10 cellular contexts compared by ENCODE assay signal in the genomic region with DNA sequence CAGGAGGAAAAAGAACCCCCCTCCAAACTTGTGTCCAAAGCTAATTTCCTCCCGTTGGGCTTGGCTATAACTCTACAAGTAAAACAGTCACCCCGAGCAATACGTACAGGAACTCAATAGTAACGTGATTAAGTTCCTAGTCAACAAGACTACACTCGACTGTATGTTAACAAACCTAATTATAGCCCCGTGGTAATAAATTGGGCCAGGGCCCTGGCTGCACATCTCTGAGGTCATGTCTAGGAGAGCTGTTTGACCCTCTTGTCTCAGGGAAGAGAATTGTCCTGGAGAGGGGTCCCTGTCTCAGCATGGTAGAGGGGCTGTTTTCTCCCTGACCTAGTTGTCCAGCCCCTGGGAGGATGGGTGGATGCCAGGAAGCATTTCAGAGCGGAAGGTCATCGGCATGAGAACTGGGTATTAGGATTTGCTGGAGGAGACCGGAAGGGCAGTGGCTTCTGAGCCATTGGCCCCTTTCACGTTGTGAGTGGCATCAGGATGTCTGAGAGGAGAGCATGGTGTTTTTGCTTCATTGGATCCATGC.
DNase-seq lines count a peak whose midpoint lies in the region; ATAC-seq and TF ChIP-seq lines count a peak whose summit lies in the region.
"Had no signal": no experiment of that assay in that cellular context is flagged by ENCODE, and none has a peak within 500 bp of the region (broad histone marks: within the 10 kb centered on the region; RNA-seq: fewer than 3 reads in every experiment).

No MANE protein-coding gene starts in this region.

- peak overlapping the region; percentile 52; the same call in 1 of the 2 replicates for H3K9ac ChIP-seq in DND-41 (ENCODE audit: low read depth, low read length)
- H3K9ac ChIP-seq in rectal smooth muscle tissue (ENCODE audit: low read length) = no peak overlapping the region

- H3K27ac ChIP-seq in DND-41 (ENCODE audit: low read length) (no peak overlapping the region), heart right ventricle (peak overlapping the region; percentile 85 to 96 (median 93)), rectal smooth muscle tissue (ENCODE audit: low read depth, low read length) (peak overlapping the region; percentile 86)

- ATAC-seq in DND-41 (ENCODE audit: insufficient read depth, low read depth) = no peak
- ATAC-seq in heart right ventricle = peak; percentile 17 to 80 (median 66)
- ATAC-seq in GM18511 (IDR thresholded peaks at IDR 0.05; ENCODE audit: unreplicated experiment) = no peak
- ATAC-seq in HG03378 (IDR thresholded peaks at IDR 0.05; ENCODE audit: unreplicated experiment) = no peak
- ATAC-seq in effector memory CD8-positive, alpha-beta T cell (replicated peaks) = no peak

- TF ChIP-seq CTCF in DND-41 (IDR thresholded peaks at IDR 0.05; ENCODE audit: borderline replicate concordance, extremely low read depth, low read length, poor library complexity, severe bottlenecking) (no peak), heart right ventricle (IDR thresholded peaks at IDR 0.05) (no peak)

- H3K27me3 ChIP-seq in DND-41 (ENCODE audit: insufficient read depth, low read length, poor library complexity) (peaks cover 47% of the 10 kb centered on the region), heart right ventricle (peaks cover 0 to 24% (median 0%) of the 10 kb centered on the region in 7 donors), rectal smooth muscle tissue (ENCODE audit: control insufficient read depth, insufficient read depth, low read length) (no peaks in the 10 kb centered on the region)

- H3K27ac Mint-ChIP-seq in effector memory CD8-positive, alpha-beta T cell = no peak overlapping the region
- H3K27ac Mint-ChIP-seq: CD4-positive, alpha-beta memory T cell had no signal

- H3K9me3 ChIP-seq in DND-41 (ENCODE audit: insufficient read depth, low read length, severe bottlenecking) (no peaks in the 10 kb centered on the region), heart right ventricle (peaks cover 0 to 6% (median 0%) of the 10 kb centered on the region in 11 donors)

- DNase-seq in DND-41 (no peak), SK-N-DZ (ENCODE audit: low spot score) (peak; percentile 56), heart right ventricle (peak in 1 of 2 donors; percentile 32), HK-2 (ENCODE audit: unreplicated experiment) (no peak)
- DNase-seq in effector memory CD8-positive, alpha-beta T cell = no peak
- DNase-seq: RPMI8226 had no signal

- peaks cover 21 to 27% of the 10 kb centered on the region in 2 donors for H3K27me3 Mint-ChIP-seq in effector memory CD8-positive, alpha-beta T cell

- WGBS in heart right ventricle, 2 donors = 39 to 40% methylated on average over 10 of the region's 10 CpGs

- peaks cover 0 to 4% of the 10 kb centered on the region in 2 donors for H3K4me1 Mint-ChIP-seq in effector memory CD8-positive, alpha-beta T cell (ENCODE audit: low read depth in 2 of 2)

- H2AFZ ChIP-seq in DND-41 (ENCODE audit: low read depth, low read length) = no peak overlapping the region; the same call in 1 of the 2 replicates

- no peak overlapping the region for H3K4me3 Mint-ChIP-seq in effector memory CD8-positive, alpha-beta T cell
- H3K4me3 Mint-ChIP-seq: CD4-positive, alpha-beta memory T cell had no signal

- H3K36me3 ChIP-seq in DND-41 (ENCODE audit: insufficient read depth, low read length) = no peaks in the 10 kb centered on the region
- no peaks in the 10 kb centered on the region for H3K36me3 ChIP-seq in heart right ventricle
- no peaks in the 10 kb centered on the region for H3K36me3 ChIP-seq in rectal smooth muscle tissue (ENCODE audit: control insufficient read depth, insufficient read depth, low read length)

- no peaks in the 10 kb centered on the region for H3K9me3 Mint-ChIP-seq in effector memory CD8-positive, alpha-beta T cell

- H3K79me2 ChIP-seq in DND-41 (ENCODE audit: insufficient read depth, low read length) = no peaks in the 10 kb centered on the region

- H3K4me2 ChIP-seq in DND-41 (ENCODE audit: insufficient read depth, low read length) = peak overlapping the region; percentile 80; the same call in 1 of the 2 replicates

- H3K36me3 Mint-ChIP-seq in effector memory CD8-positive, alpha-beta T cell (ENCODE audit: insufficient read depth) = no peaks in the 10 kb centered on the region
- H3K36me3 Mint-ChIP-seq: CD4-positive, alpha-beta memory T cell had no signal

- no peaks in the 10 kb centered on the region for H4K20me1 ChIP-seq in DND-41 (ENCODE audit: insufficient read depth, low read length)

- intact Hi-C loops in heart right ventricle (cut with DNase I) = loop anchor here in 5 of 10 donors (2.0 to 10.0 kb wide), 3 partner anchors 99 to 101 kb away; no protein-coding TSS in a partner anchor

- H3K4me1 ChIP-seq in DND-41 (ENCODE audit: insufficient read depth, low read length) (peaks cover 17% of the 10 kb centered on the region), heart right ventricle (peaks cover 3 to 27% (median 22%) of the 10 kb centered on the region in 9 donors), rectal smooth muscle tissue (ENCODE audit: control insufficient read depth, insufficient read depth, low read length) (peaks cover 15% of the 10 kb centered on the region)

- H3K4me3 ChIP-seq in DND-41 (ENCODE audit: low read depth in 1 of 2, low read length in 2 of 2) = peak overlapping the region in 1 of 2 experiments; percentile 53; a peak in 1 of 4 replicates
- peak overlapping the region in 7 of 10 donors; percentile 59 to 72 (median 67) for H3K4me3 ChIP-seq in heart right ventricle
- peak overlapping the region; percentile 69 for H3K4me3 ChIP-seq in rectal smooth muscle tissue (ENCODE audit: low read length)

Comparison
In these comparisons a context has a peak if more than half of its experiments do, and no peak if none do; other contexts are left out.
1. ATAC-seq: peak in heart right ventricle (8 of 8); none in DND-41 (single experiment), GM18511 (single experiment), HG03378 (single experiment) and effector memory CD8-positive, alpha-beta T cell (single experiment).